In genomic region chr19:18351544-18351943, GRCh38 we compare ENCODE assay signal across 2 cellular contexts.
TF ChIP-seq lines count a peak whose summit lies in the region.

No MANE protein-coding gene starts in this region.

TF ChIP-seq in HEK293, 187 proteins besides CTCF, POLR2A, EP300 and RAD21:
- TF ChIP-seq ZNF302 (tag by site-specific recombination; IDR thresholded peaks at IDR 0.05; ENCODE audit: low read depth) (no peak), SCRT1 (tag by site-specific recombination; IDR thresholded peaks at IDR 0.05; ENCODE audit: borderline replicate concordance) (no peak), ZBTB26 (tag by site-specific recombination; optimal IDR thresholded peaks at IDR 0.05) (no peak), ZNF138 (tag by site-specific recombination; IDR thresholded peaks at IDR 0.05; ENCODE audit: borderline replicate concordance) (no peak), ZNF707 (tag by site-specific recombination; IDR thresholded peaks at IDR 0.05) (no peak), ZNF121 (tag by site-specific recombination; IDR thresholded peaks at IDR 0.05) (peak; percentile 76), ZNF624 (tag by site-specific recombination; IDR thresholded peaks at IDR 0.05) (no peak)

TF ChIP-seq in K562, 482 proteins besides CTCF, POLR2A, EP300 and RAD21:
- peak; percentile 82 for TF ChIP-seq ZNF121 (CRISPR knock-in tag; conservative IDR thresholded peaks at IDR 0.05)
- TF ChIP-seq NFE2L1 (tag; IDR thresholded peaks at IDR 0.05; ENCODE audit: borderline replicate concordance, low read depth) = no peak
